In genomic region chr12:14417717-14418116, GRCh38 we compare ENCODE assay signal across 9 cellular contexts. TPM values are rescaled to one million over a fixed set of nuclear protein-coding genes. Genes with fewer than 3 reads are reported as not detected.
DNase-seq lines count a peak whose midpoint lies in the region; ATAC-seq and TF ChIP-seq lines count a peak whose summit lies in the region.
"Had no signal": no experiment of that assay in that cellular context is flagged by ENCODE, and none has a peak within 500 bp of the region (broad histone marks: within the 10 kb centered on the region; RNA-seq: fewer than 3 reads in every experiment).

No MANE protein-coding gene starts in this region.

- no peak overlapping the region for H3K4me3 ChIP-seq in CD4-positive, alpha-beta memory T cell (ENCODE audit: low read length in 2 of 2)
- H3K4me3 ChIP-seq in effector memory CD4-positive, alpha-beta T cell (ENCODE audit: insufficient read depth, low read depth, low read length, poor library complexity, severe bottlenecking): no peak overlapping the region
- no peak overlapping the region for H3K4me3 ChIP-seq in lower lobe of right lung
- H3K4me3 ChIP-seq: tibial artery had no signal

- POLR2A ChIA-PET in CD4-positive, alpha-beta memory T cell (lab: Charles Lee; ENCODE audit: partially characterized antibody): interaction anchor here (0.7 to 11.5 kb wide), 17 partner anchors 15 to 358 kb away, joined by 3 to 196 read pairs (median 6); partner anchors contain the start of gene ATF7IP
- POLR2A ChIA-PET in activated CD4-positive, alpha-beta memory T cell treated with anti-CD3 and anti-CD28 coated beads for 36 hours (lab: Charles Lee): interaction anchor here (0.6 to 2.5 kb wide), 3 partner anchors 22 to 160 kb away, joined by 3 to 11 read pairs (median 3); partner anchors contain the start of gene ATF7IP

- CTCF ChIA-PET in CD4-positive, alpha-beta memory T cell (lab: Charles Lee; ENCODE audit: partially characterized antibody): interaction anchor here (0.5 to 7.8 kb wide), 19 partner anchors 10 to 299 kb away, joined by 3 to 125 read pairs (median 4); partner anchors contain the start of gene ATF7IP
- CTCF ChIA-PET in activated CD4-positive, alpha-beta memory T cell treated with anti-CD3 and anti-CD28 coated beads for 36 hours (lab: Charles Lee): interaction anchor here (0.7 to 2.7 kb wide), 12 partner anchors 11 to 180 kb away, joined by 3 to 28 read pairs (median 4); partner anchors contain the start of gene ATF7IP

- no peaks in the 10 kb centered on the region for H3K27me3 ChIP-seq in CD4-positive, alpha-beta memory T cell (ENCODE audit: insufficient read depth, low read length)
- no peaks in the 10 kb centered on the region for H3K27me3 ChIP-seq in effector memory CD4-positive, alpha-beta T cell (replicated peaks; ENCODE audit: control insufficient read depth, insufficient read depth, low read length, poor library complexity, severe bottlenecking)
- no peaks in the 10 kb centered on the region for H3K27me3 ChIP-seq in lower lobe of right lung (ENCODE audit: low read depth)
- H3K27me3 ChIP-seq: tibial artery had no signal

- H3K9me3 Mint-ChIP-seq in CD4-positive, alpha-beta memory T cell: peaks cover 0 to 13% (median 10%) of the 10 kb centered on the region in 8 donors
- H3K9me3 Mint-ChIP-seq in activated CD4-positive, alpha-beta memory T cell treated with anti-CD3 and anti-CD28 coated beads for 36 hours: peaks cover 25% of the 10 kb centered on the region

- peak overlapping the region; percentile 34 for H3K27ac ChIP-seq in CD4-positive, alpha-beta memory T cell (ENCODE audit: low read depth, low read length)
- peak overlapping the region; percentile 20 for H3K27ac ChIP-seq in effector memory CD4-positive, alpha-beta T cell (ENCODE audit: insufficient read depth, low read length, poor library complexity, severe bottlenecking)
- H3K27ac ChIP-seq in lower lobe of right lung: no peak overlapping the region

- TF ChIP-seq CTCF in lower lobe of right lung (IDR thresholded peaks at IDR 0.05): no peak

- ATAC-seq in lower lobe of right lung (peak; percentile 78 to 94), GM18870 (IDR thresholded peaks at IDR 0.05; ENCODE audit: unreplicated experiment) (no peak)

- H3K4me3 Mint-ChIP-seq in CD4-positive, alpha-beta memory T cell: peak overlapping the region; percentile 72 to 88 (median 84)
- H3K4me3 Mint-ChIP-seq in activated CD4-positive, alpha-beta memory T cell treated with anti-CD3 and anti-CD28 coated beads for 36 hours: peak overlapping the region; percentile 69

- H3K36me3 Mint-ChIP-seq in CD4-positive, alpha-beta memory T cell: peaks cover 23 to 26% of the 10 kb centered on the region in 2 donors
- peaks cover 29% of the 10 kb centered on the region for H3K36me3 Mint-ChIP-seq in activated CD4-positive, alpha-beta memory T cell treated with anti-CD3 and anti-CD28 coated beads for 36 hours

- DNase-seq in CD4-positive, alpha-beta memory T cell: peak; percentile 70 to 86 (median 79)
- DNase-seq in Kasumi-1 (lab: John Stamatoyannopoulos, UW) (peak; percentile 60 to 63), lower lobe of right lung (peak; percentile 60), GF-D8 (lab: John Stamatoyannopoulos, UW) (no peak)
- DNase-seq in activated CD4-positive, alpha-beta memory T cell treated with anti-CD3 and anti-CD28 coated beads for 36 hours: peak; percentile 85
- DNase-seq in effector memory CD4-positive, alpha-beta T cell: peak; percentile 41 to 66 (median 54)
- peak in 2 of 3 experiments; percentile 45 to 49 for DNase-seq in stimulated activated CD4-positive, alpha-beta T cell treated with anti-CD3 and anti-CD28 coated beads, TNF-alpha, amount 100 ng/mL, for 24 hours (ENCODE audit: low read depth in 3 of 3)

- peaks cover 46 to 73% (median 59%) of the 10 kb centered on the region in 4 donors for H3K4me1 Mint-ChIP-seq in CD4-positive, alpha-beta memory T cell
- peaks cover 63% of the 10 kb centered on the region for H3K4me1 Mint-ChIP-seq in activated CD4-positive, alpha-beta memory T cell treated with anti-CD3 and anti-CD28 coated beads for 36 hours (ENCODE audit: low read depth)

- H3K9me3 ChIP-seq in CD4-positive, alpha-beta memory T cell (ENCODE audit: control insufficient read depth in 1 of 2, low read length in 2 of 2): peaks cover 0 to 4% of the 10 kb centered on the region in 2 donors
- H3K9me3 ChIP-seq in effector memory CD4-positive, alpha-beta T cell (ENCODE audit: control insufficient read depth, low read length): peaks cover 7% of the 10 kb centered on the region
- peaks cover 3% of the 10 kb centered on the region for H3K9me3 ChIP-seq in lower lobe of right lung

- no peaks in the 10 kb centered on the region for H3K27me3 Mint-ChIP-seq in CD4-positive, alpha-beta memory T cell
- no peaks in the 10 kb centered on the region for H3K27me3 Mint-ChIP-seq in activated CD4-positive, alpha-beta memory T cell treated with anti-CD3 and anti-CD28 coated beads for 36 hours

- H3K36me3 ChIP-seq in CD4-positive, alpha-beta memory T cell (ENCODE audit: insufficient read depth, low read length): peaks cover 14% of the 10 kb centered on the region
- peaks cover 10% of the 10 kb centered on the region for H3K36me3 ChIP-seq in effector memory CD4-positive, alpha-beta T cell (ENCODE audit: control insufficient read depth, insufficient read depth, low read length)
- no peaks in the 10 kb centered on the region for H3K36me3 ChIP-seq in lower lobe of right lung

- peaks cover 73% of the 10 kb centered on the region for H3K4me1 ChIP-seq in CD4-positive, alpha-beta memory T cell (ENCODE audit: insufficient read depth, low read length)
- peaks cover 17% of the 10 kb centered on the region for H3K4me1 ChIP-seq in effector memory CD4-positive, alpha-beta T cell (ENCODE audit: control insufficient read depth, insufficient read depth, low read length, poor library complexity, severe bottlenecking)
- peaks cover 29% of the 10 kb centered on the region for H3K4me1 ChIP-seq in lower lobe of right lung

- intact Hi-C loops in CD4-positive, alpha-beta memory T cell (cut with micrococcal nuclease): loop anchor here (1.0 to 5.0 kb wide), 5 partner anchors 52 to 231 kb away; partner anchors contain the start of gene ATF7IP
- intact Hi-C loops in activated CD4-positive, alpha-beta memory T cell treated with anti-CD3 and anti-CD28 coated beads for 36 hours (cut with micrococcal nuclease): loop anchor here (1.0 kb wide), 3 partner anchors 35 to 179 kb away; no protein-coding TSS in a partner anchor
- intact Hi-C loops in lower lobe of right lung (cut with DNase I): no loop called here

- peak overlapping the region; percentile 66 to 95 (median 86) for H3K27ac Mint-ChIP-seq in CD4-positive, alpha-beta memory T cell
- H3K27ac Mint-ChIP-seq in activated CD4-positive, alpha-beta memory T cell treated with anti-CD3 and anti-CD28 coated beads for 36 hours: peak overlapping the region; percentile 94

RNA-seq across cellular contexts. Expression of gene ATF7IP, which starts 52.2 kb away (rescaled TPM):
- 100 to 1,000 TPM; 209 to 223 TPM for total RNA-seq in CD4-positive, alpha-beta memory T cell
- 100 to 1,000 TPM in 1 of 2 donors, 10 to 100 TPM in 1; 87.3 to 103 TPM for polyA plus RNA-seq in CD4-positive, alpha-beta memory T cell
- 10 to 100 TPM; 93.0 to 94.1 TPM for total RNA-seq in activated CD4-positive, alpha-beta memory T cell treated with anti-CD3 and anti-CD28 coated beads for 36 hours
- total RNA-seq in lower lobe of right lung: 76.9 TPM
